8 cellular contexts compared by ENCODE assay signal in the genomic region with DNA sequence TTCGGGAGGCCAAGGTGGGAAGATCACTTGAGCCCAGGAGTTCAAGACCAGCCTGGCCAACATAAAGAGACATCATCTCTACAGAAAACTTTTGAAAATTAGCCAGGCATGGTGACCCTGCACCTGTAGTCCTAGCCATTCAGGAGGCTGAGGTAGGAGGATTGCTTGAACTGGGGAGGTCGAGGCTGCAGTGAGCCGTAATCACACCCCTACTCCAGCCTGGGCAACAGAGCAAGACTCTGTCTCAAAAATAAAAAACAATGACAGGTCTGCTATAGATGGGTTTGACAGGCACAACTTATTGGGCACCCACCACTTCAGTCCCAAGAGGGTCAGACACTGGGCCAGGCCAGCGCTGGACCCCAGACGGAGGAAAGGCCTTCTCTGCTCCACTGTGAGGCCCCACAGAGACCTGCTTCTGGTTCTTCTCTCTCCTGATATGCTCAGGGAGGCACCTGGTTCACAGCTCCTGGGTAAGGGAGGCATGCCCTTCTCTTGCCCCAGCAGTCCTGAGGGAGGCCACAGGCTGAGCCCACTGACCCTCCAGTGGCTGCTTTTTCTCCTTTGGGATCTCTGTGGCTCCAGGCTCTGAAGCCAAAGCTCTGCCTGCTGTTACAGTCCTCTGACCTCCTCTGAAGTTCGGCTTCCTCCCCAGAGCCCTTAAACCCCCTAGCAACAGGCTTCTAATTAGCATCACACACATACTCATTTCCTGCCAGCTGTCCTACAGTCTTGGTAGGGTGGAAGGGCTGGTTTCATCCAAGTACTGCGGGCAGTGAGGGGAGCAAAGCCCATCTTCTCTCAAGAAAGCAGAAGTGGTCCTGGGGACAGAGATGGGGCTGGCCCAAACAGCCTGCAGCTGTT. TPM values are rescaled to one million over a fixed set of nuclear protein-coding genes. Genes with fewer than 3 reads are reported as not detected.
DNase-seq lines count a peak whose midpoint lies in the region; ATAC-seq and TF ChIP-seq lines count a peak whose summit lies in the region.

No MANE protein-coding gene starts in this region.

- WGBS in heart left ventricle, 4 donors: 57 to 78% (median 69%) methylated on average over 7 of the region's 7 CpGs

- H3K4me1 ChIP-seq in heart left ventricle (peaks cover 0 to 18% (median 0%) of the 10 kb centered on the region in 12 donors), upper lobe of right lung (no peaks in the 10 kb centered on the region)

- peak overlapping the region in 6 of 12 donors; percentile 1 to 38 (median 28) for H3K27ac ChIP-seq in heart left ventricle
- H3K27ac ChIP-seq in upper lobe of right lung: no peak overlapping the region

- H3K36me3 ChIP-seq in heart left ventricle: peaks cover 0 to 10% (median 0%) of the 10 kb centered on the region in 9 donors
- H3K36me3 ChIP-seq in upper lobe of right lung: no peaks in the 10 kb centered on the region

- ATAC-seq in GM21515 (IDR thresholded peaks at IDR 0.05; ENCODE audit: unreplicated experiment) (peak; percentile 98), HG03575 (IDR thresholded peaks at IDR 0.05; ENCODE audit: extremely low read depth, insufficient number of reproducible peaks, low FRiP score, unreplicated experiment) (peak; percentile 94), SK-N-SH treated with all-trans-retinoic acid at 6 μM for 48 hours (peak; percentile 73), heart left ventricle (peak in 3 of 4 donors; percentile 41 to 88 (median 56)), upper lobe of right lung (peak; percentile 48)

- H3K4me3 ChIP-seq in heart left ventricle (no peak overlapping the region), upper lobe of right lung (no peak overlapping the region)

- DNase-seq in activated CD4-positive, alpha-beta T cell treated with anti-CD3 and anti-CD28 coated beads for 48 hours: peak; percentile 29
- no peak for DNase-seq in activated CD4-positive, alpha-beta T cell treated with anti-CD3 and anti-CD28 coated beads for 4 hours
- DNase-seq in heart left ventricle (no peak), upper lobe of right lung (no peak)
- no peak for DNase-seq in stimulated activated CD4-positive, alpha-beta T cell treated with anti-CD3 and anti-CD28 coated beads, Interleukin-2, amount 100 ng/mL, for 48 hours

- intact Hi-C loops in heart left ventricle (cut with DNase I) (no loop called here), upper lobe of right lung (cut with DNase I) (no loop called here)

- no peak for TF ChIP-seq POLR2A in heart left ventricle (IDR thresholded peaks at IDR 0.05)

- no peaks in the 10 kb centered on the region for H3K27me3 ChIP-seq in heart left ventricle
- H3K27me3 ChIP-seq in upper lobe of right lung: no peaks in the 10 kb centered on the region

- H3K9me3 ChIP-seq in heart left ventricle (no peaks in the 10 kb centered on the region), upper lobe of right lung (no peaks in the 10 kb centered on the region)

- TF ChIP-seq CTCF in heart left ventricle (IDR thresholded peaks at IDR 0.05) (no peak), upper lobe of right lung (IDR thresholded peaks at IDR 0.05) (no peak)

TF ChIP-seq in SK-N-SH treated with all-trans-retinoic acid at 6 μM for 48 hours, 23 proteins besides CTCF, POLR2A, EP300 and RAD21:
- TF ChIP-seq TCF4 (CRISPR knock-in tag; IDR thresholded peaks at IDR 0.05; ENCODE audit: borderline replicate concordance): no peak
- no peak for TF ChIP-seq ESRRG (CRISPR knock-in tag; IDR thresholded peaks at IDR 0.05)
- TF ChIP-seq RARB (CRISPR knock-in tag; IDR thresholded peaks at IDR 0.05): no peak
- TF ChIP-seq SNAI2 (CRISPR knock-in tag; IDR thresholded peaks at IDR 0.05): no peak
- TF ChIP-seq ZC3H10 (CRISPR knock-in tag; IDR thresholded peaks at IDR 0.05): no peak
- TF ChIP-seq, protein P1, sequence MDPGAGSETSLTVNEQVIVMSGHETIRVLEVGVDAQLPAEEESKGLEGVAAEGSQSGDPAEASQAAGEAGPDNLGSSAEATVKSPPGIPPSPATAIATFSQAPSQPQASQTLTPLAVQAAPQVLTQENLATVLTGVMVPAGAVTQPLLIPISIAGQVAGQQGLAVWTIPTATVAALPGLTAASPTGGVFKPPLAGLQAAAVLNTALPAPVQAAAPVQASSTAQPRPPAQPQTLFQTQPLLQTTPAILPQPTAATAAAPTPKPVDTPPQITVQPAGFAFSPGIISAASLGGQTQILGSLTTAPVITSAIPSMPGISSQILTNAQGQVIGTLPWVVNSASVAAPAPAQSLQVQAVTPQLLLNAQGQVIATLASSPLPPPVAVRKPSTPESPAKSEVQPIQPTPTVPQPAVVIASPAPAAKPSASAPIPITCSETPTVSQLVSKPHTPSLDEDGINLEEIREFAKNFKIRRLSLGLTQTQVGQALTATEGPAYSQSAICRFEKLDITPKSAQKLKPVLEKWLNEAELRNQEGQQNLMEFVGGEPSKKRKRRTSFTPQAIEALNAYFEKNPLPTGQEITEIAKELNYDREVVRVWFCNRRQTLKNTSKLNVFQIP (CRISPR knock-in tag; IDR thresholded peaks at IDR 0.05; ENCODE audit: borderline replicate concordance, low read depth): no peak
- no peak for TF ChIP-seq PPARA (CRISPR knock-in tag; IDR thresholded peaks at IDR 0.05; ENCODE audit: borderline replicate concordance)
- no peak for TF ChIP-seq OSR1 (CRISPR knock-in tag; IDR thresholded peaks at IDR 0.05)
- no peak for TF ChIP-seq ZFP3 (CRISPR knock-in tag; IDR thresholded peaks at IDR 0.05)
- TF ChIP-seq ARNTL (CRISPR knock-in tag; IDR thresholded peaks at IDR 0.05; ENCODE audit: borderline replicate concordance, low read depth): no peak

RNA-seq across cellular contexts. Expression of a gene that starts 14.4 kb away (rescaled TPM):
- total RNA-seq in heart left ventricle (10 to 100 TPM; 37.2 to 92.6 (median 45.4) TPM), upper lobe of right lung (69.6 TPM)
- 100 to 1,000 TPM in 1 of 2 donors, 10 to 100 TPM in 1; 72.6 to 233 TPM for polyA plus RNA-seq in heart left ventricle

RNA-seq across cellular contexts. Expression of a gene that starts 17.6 kb away (rescaled TPM):
- total RNA-seq in heart left ventricle: 1 to 10 TPM in 7 of 9 donors, under 1 TPM in 1, not detected in 1; 0.79 to 6.1 (median 3.9) TPM
- 1 to 10 TPM; 1.7 to 4.4 TPM for polyA plus RNA-seq in heart left ventricle
- total RNA-seq in upper lobe of right lung: 112 TPM

RNA-seq across cellular contexts. Expression of a gene that starts 28.8 kb away (rescaled TPM):
- total RNA-seq in heart left ventricle (100 to 1,000 TPM in 7 of 9 donors, 10 to 100 TPM in 2; 98.1 to 189 (median 132) TPM), upper lobe of right lung (76.1 TPM)
- 100 to 1,000 TPM; 173 to 272 TPM for polyA plus RNA-seq in heart left ventricle

RNA-seq across cellular contexts. Expression of a gene that starts 29.7 kb away (rescaled TPM):
- 1,000 to 10,000 TPM; 1,023 to 2,291 (median 2,114) TPM for total RNA-seq in heart left ventricle
- polyA plus RNA-seq in heart left ventricle: 1,000 to 10,000 TPM in 1 of 2 donors, 100 to 1,000 TPM in 1; 752 to 3,565 TPM
- total RNA-seq in upper lobe of right lung: not detected

RNA-seq across cellular contexts. Expression of a gene that starts 32.9 kb away (rescaled TPM):
- total RNA-seq in heart left ventricle: 1 to 10 TPM in 8 of 9 donors, not detected in 1; 1.3 to 4.0 (median 2.4) TPM
- polyA plus RNA-seq in heart left ventricle: 1 to 10 TPM; 2.8 to 5.1 TPM
- total RNA-seq in upper lobe of right lung: 5.6 TPM

Comparison
In these comparisons a context has a peak if more than half of its experiments do, and no peak if none do; other contexts are left out.
1. ATAC-seq: peak in every context shown above with its lines; median percentile 98 in GM21515; 94 in HG03575; 73 in SK-N-SH treated with all-trans-retinoic acid at 6 μM for 48 hours; 56 in heart left ventricle; 48 in upper lobe of right lung.
2. RNA of a gene that starts 17.6 kb away (total RNA-seq): 112 TPM in upper lobe of right lung (single experiment); 0.79 to 6.1 TPM in heart left ventricle; every median in the first group is over 10 times any median in the second.